ENCODE assay signal across 9 cellular contexts in genomic region chr18:36828630-36829361, GRCh38. TPM values are rescaled to one million over a fixed set of nuclear protein-coding genes. Genes with fewer than 3 reads are reported as not detected.
A peak's percentile ranks its signal among the peaks of the same experiment; 100 is the strongest.
DNase-seq lines count a peak whose midpoint lies in the region; ATAC-seq, FAIRE-seq and TF ChIP-seq lines count a peak whose summit lies in the region.
"Had no signal": no experiment of that assay in that cellular context is flagged by ENCODE, and none has a peak within 500 bp of the region (broad histone marks: within the 10 kb centered on the region; RNA-seq: fewer than 3 reads in every experiment).

KIAA1328 (plus strand) TSS chr18:36829127; CDS start chr18:36829139, 12 bp downstream.
TPGS2 (minus strand) TSS chr18:36829002; CDS start chr18:36828767, 235 bp downstream.

- TF ChIP-seq CTCF in AG10803 (conservative IDR thresholded peaks at IDR 0.05; ENCODE audit: low read length), result peak; percentile 45
- no peak for TF ChIP-seq CTCF in kidney (IDR thresholded peaks at IDR 0.05; ENCODE audit: borderline replicate concordance, extremely low read depth, insufficient read depth)

- ATAC-seq in HG03175 (IDR thresholded peaks at IDR 0.05; ENCODE audit: unreplicated experiment), result peak; percentile 92

- H3K36me3 ChIP-seq in kidney (ENCODE audit: control insufficient read depth in 1 of 2, insufficient read depth in 2 of 2, low read length in 2 of 2), result no peaks in the 10 kb centered on the region

- in situ Hi-C loops in GM18951 (cut with MboI; ENCODE audit: low sequenced_read_pairs, unreplicated experiment), result no loop called here

- peak within 1 kb of the TSS; percentile 83 to 91 for H3K9ac ChIP-seq in kidney (ENCODE audit: low read length in 2 of 2)

- H3K27ac ChIP-seq in kidney (ENCODE audit: low read depth in 2 of 2, low read length in 2 of 2), result peak within 1 kb of the TSS; percentile 85

- peak; percentile 90 for DNase-seq in AG10803 (ENCODE audit: low read depth)
- peak; percentile 93 for DNase-seq in NCI-H345 (lab: John Stamatoyannopoulos, UW)
- peak; percentile 62 to 80 (median 75) for DNase-seq in activated CD4-positive, CD25-positive, alpha-beta regulatory T cell (lab: John Stamatoyannopoulos, UW)
- peak; percentile 86 for DNase-seq in central memory CD4-positive, alpha-beta T cell
- peak; percentile 95 for DNase-seq in kidney
- peak; percentile 91 for DNase-seq in stimulated activated CD4-positive, alpha-beta T cell treated with anti-CD3 and anti-CD28 coated beads, Interleukin-15, amount 100 ng/mL, for 24 hours

- peaks cover 0 to 13% of the 10 kb centered on the region in 2 donors for H3K4me1 ChIP-seq in kidney (ENCODE audit: control insufficient read depth in 1 of 2, insufficient read depth in 1 of 2, low read depth in 1 of 2, low read length in 2 of 2)

- TF ChIP-seq POLR2A in GM18951 (IDR thresholded peaks at IDR 0.05; ENCODE audit: extremely low read depth, insufficient read depth, insufficient read length), result peak; percentile 64

- FAIRE-seq in kidney (lab: Jason Lieb, UNC), result no peak
- FAIRE-seq: colon had no signal

- no peaks in the 10 kb centered on the region for H3K9me3 ChIP-seq in kidney (ENCODE audit: control insufficient read depth in 1 of 2, low read length in 2 of 2)

- intact Hi-C loops in kidney (cut with DNase I), result no loop called here

- H3K4me3 ChIP-seq in AG10803 (ENCODE audit: low read length), result peak within 1 kb of the TSS; percentile 99
- H3K4me3 ChIP-seq in kidney (ENCODE audit: low read length in 2 of 2), result peak within 1 kb of the TSS; percentile 80 to 99

RNA-seq across cellular contexts. Expression of gene KIAA1328, which starts in this region (rescaled TPM):
- 11.6 TPM for total RNA-seq in kidney
- polyA plus RNA-seq in kidney (ENCODE audit: insufficient read depth, low read depth, low replicate concordance), result 2.7 TPM

RNA-seq across cellular contexts. Expression of gene TPGS2, which starts in this region (rescaled TPM):
- total RNA-seq in kidney, result 63.0 TPM
- polyA plus RNA-seq in kidney (ENCODE audit: insufficient read depth, low read depth, low replicate concordance), result 75.0 TPM

Comparison
In these comparisons a context has a peak if more than half of its experiments do, and no peak if none do; other contexts are left out.
1. Peak in every context shown above with its lines: DNase-seq, ATAC-seq, H3K4me3 ChIP-seq and H3K27ac ChIP-seq.